In the genomic region with DNA sequence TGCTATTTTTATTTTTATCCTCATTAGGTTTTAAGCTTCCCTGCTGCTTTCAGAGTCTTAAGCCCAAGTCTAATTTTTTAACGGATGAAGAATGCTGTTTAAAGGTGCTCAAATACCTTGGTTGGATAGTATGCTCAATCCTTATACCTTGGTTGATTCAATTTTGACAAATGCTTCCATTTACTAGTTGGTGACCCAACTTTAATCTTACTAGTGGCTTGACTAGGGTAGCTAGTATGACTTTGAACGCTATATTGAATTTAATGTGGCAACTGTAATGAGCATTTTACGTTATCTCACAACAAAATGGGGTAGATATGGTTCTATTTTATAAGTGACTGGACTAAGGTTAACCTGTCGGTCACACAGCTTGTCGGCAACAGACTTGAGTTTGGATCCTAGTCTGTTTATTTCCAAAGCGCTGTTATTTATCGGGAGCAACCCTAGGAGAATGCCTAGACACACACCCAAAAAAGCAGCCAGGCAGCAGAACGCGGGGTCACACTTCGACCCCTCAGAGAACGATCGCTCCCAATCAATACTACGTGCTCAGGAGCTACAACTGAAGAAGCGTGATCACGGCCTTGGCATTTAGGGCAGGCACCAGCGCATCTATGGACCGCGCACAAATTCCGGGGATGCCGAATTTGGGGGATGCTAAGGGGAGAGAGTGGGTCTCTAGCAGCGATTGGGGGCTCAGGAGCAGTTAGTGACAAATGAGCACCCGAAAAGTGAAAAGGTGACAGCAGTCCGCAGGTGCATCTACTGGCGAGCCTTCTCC, we compare ENCODE assay signal across 8 cellular contexts. TPM values are rescaled to one million over a fixed set of nuclear protein-coding genes. Genes with fewer than 3 reads are reported as not detected.
DNase-seq lines count a peak whose midpoint lies in the region; ATAC-seq, FAIRE-seq and TF ChIP-seq lines count a peak whose summit lies in the region.

No MANE protein-coding gene starts in this region.

- peak overlapping the region; percentile 92 for H2AFZ ChIP-seq in endothelial cell of umbilical vein (ENCODE audit: low read depth, low read length)

- no peaks in the 10 kb centered on the region for H4K20me1 ChIP-seq in endothelial cell of umbilical vein (replicated peaks; ENCODE audit: control insufficient read depth, extremely low read depth, insufficient read depth, low read length)

- peaks cover 4% of the 10 kb centered on the region for H3K4me1 ChIP-seq in endothelial cell of umbilical vein (ENCODE audit: control insufficient read depth, extremely low read depth, insufficient read depth, low read length)

- peaks cover 25% of the 10 kb centered on the region for H3K4me1 Mint-ChIP-seq in activated T-cell treated with anti-CD3 and anti-CD28 coated beads, Interleukin-2, amount 50 U/mL, for 72 hours (ENCODE audit: low read depth)
- H3K4me1 Mint-ChIP-seq in progenitor cell of endocrine pancreas (ENCODE audit: low read depth): peaks cover 5% of the 10 kb centered on the region

- TF ChIP-seq CTCF in endothelial cell of umbilical vein (IDR thresholded peaks at IDR 0.05; ENCODE audit: extremely low read depth in 1 of 2, insufficient read depth in 1 of 2, low read depth in 1 of 2, low read length in 2 of 2): no peak
- TF ChIP-seq CTCF in progenitor cell of endocrine pancreas (IDR thresholded peaks at IDR 0.05; ENCODE audit: unreplicated experiment): no peak

- TF ChIP-seq POLR2A in endothelial cell of umbilical vein (IDR thresholded peaks at IDR 0.05; ENCODE audit: low read depth, low read length): no peak

- no peak for FAIRE-seq in endothelial cell of umbilical vein (lab: Jason Lieb, UNC)

- H3K4me3 Mint-ChIP-seq in activated T-cell treated with anti-CD3 and anti-CD28 coated beads, Interleukin-2, amount 50 U/mL, for 72 hours: peak overlapping the region; percentile 87
- H3K4me3 Mint-ChIP-seq in progenitor cell of endocrine pancreas (ENCODE audit: low read depth): peak overlapping the region; percentile 76

- H3K9ac ChIP-seq in endothelial cell of umbilical vein (replicated peaks; ENCODE audit: extremely low read depth, insufficient read depth, low read length): no peak overlapping the region

- no peaks in the 10 kb centered on the region for H3K27me3 Mint-ChIP-seq in activated T-cell treated with anti-CD3 and anti-CD28 coated beads, Interleukin-2, amount 50 U/mL, for 72 hours (ENCODE audit: low read depth)
- peaks cover 3% of the 10 kb centered on the region for H3K27me3 Mint-ChIP-seq in progenitor cell of endocrine pancreas

- H3K9me3 Mint-ChIP-seq in activated T-cell treated with anti-CD3 and anti-CD28 coated beads, Interleukin-2, amount 50 U/mL, for 72 hours: peaks cover 1 to 2% of the 10 kb centered on the region in 2 donors
- H3K9me3 Mint-ChIP-seq in progenitor cell of endocrine pancreas (ENCODE audit: low read depth): peaks cover 7% of the 10 kb centered on the region

- peaks cover 6 to 7% of the 10 kb centered on the region in 2 donors for H3K36me3 Mint-ChIP-seq in activated T-cell treated with anti-CD3 and anti-CD28 coated beads, Interleukin-2, amount 50 U/mL, for 72 hours (ENCODE audit: insufficient read depth in 2 of 2)
- H3K36me3 Mint-ChIP-seq in progenitor cell of endocrine pancreas (ENCODE audit: insufficient read depth): peaks cover 13% of the 10 kb centered on the region

- no peak overlapping the region for H3K27ac Mint-ChIP-seq in activated T-cell treated with anti-CD3 and anti-CD28 coated beads, Interleukin-2, amount 50 U/mL, for 72 hours
- no peak overlapping the region for H3K27ac Mint-ChIP-seq in progenitor cell of endocrine pancreas

- H3K36me3 ChIP-seq in endothelial cell of umbilical vein (ENCODE audit: control insufficient read depth in 2 of 2, extremely low read depth in 1 of 2, insufficient read depth in 2 of 2, low read length in 2 of 2): no peaks in the 10 kb centered on the region

- intact Hi-C loops in endothelial cell of umbilical vein (cut with micrococcal nuclease): no loop called here

- no peak overlapping the region for H3K27ac ChIP-seq in endothelial cell of umbilical vein (ENCODE audit: insufficient read depth, low read depth, low read length)

- CTCF ChIA-PET in endothelial cell of umbilical vein (lab: Charles Lee): interaction anchor here (0.9 to 1.5 kb wide), 6 partner anchors 8 to 81 kb away, joined by 3 to 4 read pairs (median 3); no protein-coding TSS in a partner anchor

- H3K79me2 ChIP-seq in endothelial cell of umbilical vein (ENCODE audit: control insufficient read depth, insufficient read depth, low read length): no peaks in the 10 kb centered on the region

- H3K27me3 ChIP-seq in endothelial cell of umbilical vein (ENCODE audit: control insufficient read depth in 2 of 2, insufficient read depth in 2 of 2, low read length in 2 of 2): peaks cover 2 to 9% of the 10 kb centered on the region in 2 experiments

- no peaks in the 10 kb centered on the region for H3K9me1 ChIP-seq in endothelial cell of umbilical vein (replicated peaks; ENCODE audit: control insufficient read depth, extremely low read depth, insufficient read depth, low read length)

- peak overlapping the region in 2 of 3 experiments; percentile 30 to 50 for H3K4me3 ChIP-seq in endothelial cell of umbilical vein (replicated peaks in 1 of 3; ENCODE audit: insufficient read depth in 1 of 3, low read depth in 1 of 3, low read length in 3 of 3)

- dilution Hi-C loops in endothelial cell of umbilical vein (cut with MboI; ENCODE audit: extremely low pct_ligation_motif_present, low sequenced_read_pairs): no loop called here

- POLR2A ChIA-PET in endothelial cell of umbilical vein (lab: Charles Lee): no interaction called here

- peak overlapping the region; percentile 82 for H3K4me2 ChIP-seq in endothelial cell of umbilical vein (ENCODE audit: insufficient read depth, low read length)

- peak; percentile 4 to 6 for ATAC-seq in activated T-cell treated with anti-CD3 and anti-CD28 coated beads, Interleukin-2, amount 50 U/mL, for 72 hours (replicated peaks in 1 of 2)
- ATAC-seq in HG03342 (IDR thresholded peaks at IDR 0.05; ENCODE audit: unreplicated experiment): no peak

- no TSS peak for BruUV-seq in endothelial cell of umbilical vein (replicated peaks; lab: Mats Ljungman, UMichigan)

- DNase-seq in activated T-cell treated with anti-CD3 and anti-CD28 coated beads, Interleukin-2, amount 50 U/mL, for 72 hours: no peak
- DNase-seq in activated T-cell treated with anti-CD3 and anti-CD28 coated beads for 4 hours (no peak), NAMALWA (ENCODE audit: low spot score) (peak; percentile 27), endothelial cell of umbilical vein (ENCODE audit: low read depth, low spot score) (no peak), progenitor cell of endocrine pancreas (ENCODE audit: low spot score, unreplicated experiment) (no peak), NCI-H524 treated with DMSO at 0.1 percent for 48 hours (lab: John Stamatoyannopoulos, UW) (no peak), DMS 273 treated with DMSO at 0.1 percent for 48 hours (lab: John Stamatoyannopoulos, UW) (no peak)

- H3K9me3 ChIP-seq in endothelial cell of umbilical vein (replicated peaks; ENCODE audit: control insufficient read depth, insufficient read depth, low read length): no peaks in the 10 kb centered on the region

TF ChIP-seq in endothelial cell of umbilical vein, 7 proteins besides CTCF, POLR2A, EP300 and RAD21:
- TF ChIP-seq POLR2AphosphoS5 (IDR thresholded peaks at IDR 0.05; ENCODE audit: insufficient read depth, low read depth, low read length) (no peak), EZH2 (IDR thresholded peaks at IDR 0.05; ENCODE audit: borderline replicate concordance, low read depth, low read length, severe bottlenecking) (no peak), MYC (IDR thresholded peaks at IDR 0.05; ENCODE audit: low read depth, low read length) (no peak), JUN (IDR thresholded peaks at IDR 0.05; ENCODE audit: borderline replicate concordance, insufficient read depth, insufficient read length, low read depth) (no peak), FOS (IDR thresholded peaks at IDR 0.05; ENCODE audit: borderline replicate concordance, insufficient read depth, low read length) (no peak)
- TF ChIP-seq, protein P1, sequence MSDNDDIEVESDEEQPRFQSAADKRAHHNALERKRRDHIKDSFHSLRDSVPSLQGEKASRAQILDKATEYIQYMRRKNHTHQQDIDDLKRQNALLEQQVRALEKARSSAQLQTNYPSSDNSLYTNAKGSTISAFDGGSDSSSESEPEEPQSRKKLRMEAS (IDR thresholded peaks at IDR 0.05; ENCODE audit: insufficient read depth, insufficient read length): no peak

RNA-seq across cellular contexts. Expression of a gene that starts 0.6 kb away (rescaled TPM):
- total RNA-seq in activated T-cell treated with anti-CD3 and anti-CD28 coated beads, Interleukin-2, amount 50 U/mL, for 72 hours: 10 to 100 TPM in 1 of 2 donors, 1 to 10 TPM in 1; 8.0 to 14.7 TPM
- 1.1 and 1.8 TPM in 2 replicates for total RNA-seq in endothelial cell of umbilical vein
- 0.49 and 0.51 TPM in 2 replicates for polyA plus RNA-seq in endothelial cell of umbilical vein
- polyA plus RNA-seq in endothelial cell of umbilical vein (2011; cell fraction: cytosol; rRNA removed): 0.41 and 0.43 TPM in 2 replicates
- 0.63 and 0.78 TPM in 2 replicates for polyA plus RNA-seq in endothelial cell of umbilical vein (2011; cell fraction: nucleus; rRNA removed)
- 0.33 and 0.40 TPM in 2 replicates for polyA plus RNA-seq in endothelial cell of umbilical vein (2012)
- polyA minus RNA-seq in endothelial cell of umbilical vein: 0.68 and 0.85 TPM in 2 replicates
- polyA minus RNA-seq in endothelial cell of umbilical vein (2011; cell fraction: cytosol; rRNA and poly(A)+ RNA removed): 13.4 TPM
- 0.34 and 1.1 TPM in 2 replicates for polyA minus RNA-seq in endothelial cell of umbilical vein (2011; cell fraction: nucleus; rRNA and poly(A)+ RNA removed)
- total RNA-seq in progenitor cell of endocrine pancreas: 14.5 and 14.6 TPM in 2 replicates

RNA-seq across cellular contexts. Expression of a gene that starts 4.8 kb away (rescaled TPM):
- total RNA-seq in activated T-cell treated with anti-CD3 and anti-CD28 coated beads, Interleukin-2, amount 50 U/mL, for 72 hours: under 1 TPM; 0.51 to 0.82 TPM
- total RNA-seq in endothelial cell of umbilical vein (0.53 TPM in 1 of 2 replicates, not detected in the other), progenitor cell of endocrine pancreas (6.6 and 7.4 TPM in 2 replicates)
- 0.03 and 0.08 TPM in 2 replicates for polyA plus RNA-seq in endothelial cell of umbilical vein
- polyA plus RNA-seq in endothelial cell of umbilical vein (2011; cell fraction: cytosol; rRNA removed): 0.04 and 0.05 TPM in 2 replicates
- 0.17 and 0.28 TPM in 2 replicates for polyA plus RNA-seq in endothelial cell of umbilical vein (2011; cell fraction: nucleus; rRNA removed)
- 0.12 TPM in 1 of 2 replicates, not detected in the other for polyA plus RNA-seq in endothelial cell of umbilical vein (2012)
- polyA minus RNA-seq in endothelial cell of umbilical vein: 0.36 TPM in 1 of 2 replicates, not detected in the other
- polyA minus RNA-seq in endothelial cell of umbilical vein (2011; cell fraction: cytosol; rRNA and poly(A)+ RNA removed): 0.82 TPM
- polyA minus RNA-seq in endothelial cell of umbilical vein (2011; cell fraction: nucleus; rRNA and poly(A)+ RNA removed): not detected in 2 replicates
